ENCODE assay signal across 4 cellular contexts in genomic region chr7:56351181-56351580, GRCh38.
DNase-seq lines count a peak whose midpoint lies in the region; TF ChIP-seq lines count a peak whose summit lies in the region.
"Not testable (repeated sequence)": the region's sequence is repeated elsewhere in the genome, so short reads cannot be mapped to it uniquely, and the experiment has no call there.

No MANE protein-coding gene starts in this region.

- H3K4me3 ChIP-seq in osteoblast (ENCODE audit: insufficient read depth, low read length) = not testable (repeated sequence)

- not testable (repeated sequence) for H3K9me3 ChIP-seq in osteoblast (ENCODE audit: low read depth, low read length)

- not testable (repeated sequence) for H3K79me2 ChIP-seq in osteoblast (ENCODE audit: insufficient read depth, low read length)

- intact Hi-C loops in head of caudate nucleus (cut with DNase I) = not testable (repeated sequence)

- H2AFZ ChIP-seq in osteoblast (ENCODE audit: low read length) = not testable (repeated sequence)

- not testable (repeated sequence) for H3K36me3 ChIP-seq in osteoblast (ENCODE audit: insufficient read depth, low read length)

- H3K27ac ChIP-seq in osteoblast (ENCODE audit: low read depth, low read length) = not testable (repeated sequence)

- not testable (repeated sequence) for H3K27me3 ChIP-seq in osteoblast (ENCODE audit: insufficient read depth, low read length)

- not testable (repeated sequence) for TF ChIP-seq CTCF in osteoblast (IDR thresholded peaks at IDR 0.05; ENCODE audit: extremely low read depth, low read depth, low read length)

- not testable (repeated sequence) for H3K4me2 ChIP-seq in osteoblast (ENCODE audit: insufficient read depth, low read length)

- DNase-seq in NCI-H748 (lab: John Stamatoyannopoulos, UW; ENCODE audit: unreplicated experiment) (peak; percentile 4), head of caudate nucleus (peak in 28 of 42 donors; percentile 8 to 89 (median 36)), osteoblast (ENCODE audit: insufficient read length, low spot score, missing footprints) (peak; percentile 4), putamen (ENCODE audit: low spot score) (peak; percentile 13)

- H3K4me1 ChIP-seq in osteoblast (ENCODE audit: insufficient read depth, low read length) = not testable (repeated sequence)

- H4K20me1 ChIP-seq in osteoblast (ENCODE audit: insufficient read depth, low read length) = not testable (repeated sequence)
